ENCODE assay signal across 8 cellular contexts in the genomic region with DNA sequence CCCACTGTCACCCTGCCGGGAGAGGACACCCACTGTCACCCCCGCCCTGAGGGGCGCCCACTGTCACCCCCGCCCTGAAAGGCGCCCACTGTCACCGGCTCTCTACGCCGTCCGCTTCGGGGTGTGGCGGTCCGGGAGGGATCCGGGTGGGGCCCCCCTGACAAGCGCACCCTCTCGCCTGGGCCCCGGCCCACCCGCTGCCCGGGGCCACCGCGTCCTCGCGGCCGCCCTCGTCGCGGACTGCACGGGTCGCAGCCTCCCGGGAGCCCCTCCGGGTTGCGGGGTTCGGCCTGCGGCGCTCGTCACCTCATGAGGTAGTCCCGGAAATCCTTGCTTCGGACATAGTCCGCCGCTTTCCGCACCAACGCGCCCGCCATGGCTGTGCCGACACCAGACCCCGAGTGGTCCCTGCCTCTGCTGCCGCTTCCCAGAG. TPM values are rescaled to one million over a fixed set of nuclear protein-coding genes. Genes with fewer than 3 reads are reported as not detected.
DNase-seq lines count a peak whose midpoint lies in the region; ATAC-seq and TF ChIP-seq lines count a peak whose summit lies in the region.

No MANE protein-coding gene starts in this region.

- no peak for TF ChIP-seq CTCF in astrocyte of the cerebellum (IDR thresholded peaks at IDR 0.05; ENCODE audit: low read depth, low read length, missing control alignments)
- TF ChIP-seq CTCF in tibial artery (IDR thresholded peaks at IDR 0.05) = no peak

- DNase-seq in astrocyte of the cerebellum (ENCODE audit: low read depth) = no peak
- DNase-seq in left lobe of liver (ENCODE audit: low spot score) = no peak
- no peak for DNase-seq in tibial artery
- no peak for DNase-seq in COR-L47 (lab: John Stamatoyannopoulos, UW)
- no peak for DNase-seq in SIG-M5 treated with dmso at 0.1 percent for 504 hours (lab: John Stamatoyannopoulos, UW; ENCODE audit: unreplicated experiment)
- no peak for DNase-seq in NCI-H524 treated with DMSO at 0.1 percent for 48 hours (lab: John Stamatoyannopoulos, UW)

- no peaks in the 10 kb centered on the region for H3K27me3 ChIP-seq in tibial artery

- H3K27ac ChIP-seq in tibial artery = peak overlapping the region; percentile 92 to 94

- peak overlapping the region; percentile 76 for H3K4me3 ChIP-seq in astrocyte of the cerebellum (ENCODE audit: low read depth, low read length)
- H3K4me3 ChIP-seq in tibial artery = peak overlapping the region; percentile 93 to 96

- no peaks in the 10 kb centered on the region for H3K9me3 ChIP-seq in tibial artery

- intact Hi-C loops in tibial artery (cut with DNase I; ENCODE audit: low total_unique reads) = loop anchor here (5.0 kb wide), 2 partner anchors 40 to 245 kb away; partner anchors contain the start of genes RPS6KA2 and SFT2D1

- peaks cover 0 to 33% (median 20%) of the 10 kb centered on the region in 4 donors for H3K4me1 ChIP-seq in tibial artery

- ATAC-seq in GM19324 (IDR thresholded peaks at IDR 0.05; ENCODE audit: low FRiP score, unreplicated experiment) (peak; percentile 17), HG03159 (IDR thresholded peaks at IDR 0.05; ENCODE audit: unreplicated experiment) (peak; percentile 8), left lobe of liver (peak; percentile 3)

- in situ Hi-C loops in astrocyte of the cerebellum (cut with HindIII; ENCODE audit: low sequenced_read_pairs) = no loop called here

- H3K36me3 ChIP-seq in tibial artery = no peaks in the 10 kb centered on the region

RNA-seq across cellular contexts. Expression of gene MPC1, which starts 0.2 kb away (rescaled TPM):
- total RNA-seq in left lobe of liver = 120 TPM

RNA-seq across cellular contexts. Expression of gene SFT2D1, which starts 40.2 kb away (rescaled TPM):
- 8.8 TPM for total RNA-seq in left lobe of liver
